In genomic region chr20:57894096-57894495, GRCh38 we compare ENCODE assay signal across 17 cellular contexts.
DNase-seq lines count a peak whose midpoint lies in the region; ATAC-seq and TF ChIP-seq lines count a peak whose summit lies in the region.
"Had no signal": no experiment of that assay in that cellular context is flagged by ENCODE, and none has a peak within 500 bp of the region (broad histone marks: within the 10 kb centered on the region; RNA-seq: fewer than 3 reads in every experiment).

No MANE protein-coding gene starts in this region.

- ATAC-seq in sciatic nerve = no peak
- ATAC-seq in HG03025 (IDR thresholded peaks at IDR 0.05; ENCODE audit: low FRiP score, unreplicated experiment) = no peak
- ATAC-seq: GM23338 had no signal

- H3K4me3 Mint-ChIP-seq in activated CD4-positive, alpha-beta T cell treated with anti-CD3 and anti-CD28 coated beads, Interleukin-2, amount 10 ng/mL, durations not matched to agents 7 days and 5 days = no peak overlapping the region
- H3K4me3 Mint-ChIP-seq in glutamatergic neuron (ENCODE audit: unreplicated experiment) = peak overlapping the region; percentile 26
- no peak overlapping the region for H3K4me3 Mint-ChIP-seq in activated T-helper 1 cell treated with anti-CD3 and anti-CD28 coated beads, Interleukin-12 subunit alpha, Interleukin-12 subunit beta, Interleukin-2, Interleukin-4 antibody, amounts not matched to agents 30 ng/mL and 10 ng/mL and 1 ng/mL, durations not matched to agents 14 hours and 24 hours and 36 hours
- H3K4me3 Mint-ChIP-seq: CD14-positive monocyte; CD4-positive, alpha-beta memory T cell; GM23338 had no signal

- intact Hi-C loops in sciatic nerve (cut with DNase I) = loop anchor here (5.0 kb wide), 1 partner anchor 52 kb away; no protein-coding TSS in a partner anchor
- intact Hi-C loops in activated T-helper 1 cell treated with anti-CD3 and anti-CD28 coated beads, Interleukin-12 subunit alpha, Interleukin-12 subunit beta, Interleukin-2, Interleukin-4 antibody, amounts not matched to agents 30 ng/mL and 10 ng/mL and 1 ng/mL, durations not matched to agents 14 hours and 24 hours and 36 hours (cut with micrococcal nuclease) = no loop called here

- H3K9me3 Mint-ChIP-seq in activated CD4-positive, alpha-beta T cell treated with anti-CD3 and anti-CD28 coated beads, Interleukin-2, amount 10 ng/mL, durations not matched to agents 7 days and 5 days = no peaks in the 10 kb centered on the region
- peaks cover 9% of the 10 kb centered on the region for H3K9me3 Mint-ChIP-seq in glutamatergic neuron (ENCODE audit: unreplicated experiment)
- no peaks in the 10 kb centered on the region for H3K9me3 Mint-ChIP-seq in activated T-helper 1 cell treated with anti-CD3 and anti-CD28 coated beads, Interleukin-12 subunit alpha, Interleukin-12 subunit beta, Interleukin-2, Interleukin-4 antibody, amounts not matched to agents 30 ng/mL and 10 ng/mL and 1 ng/mL, durations not matched to agents 14 hours and 24 hours and 36 hours
- H3K9me3 Mint-ChIP-seq: CD4-positive, alpha-beta memory T cell had no signal

- POLR2A ChIA-PET in activated CD4-positive, alpha-beta T cell treated with anti-CD3 and anti-CD28 coated beads, Interleukin-2, amount 10 ng/mL, durations not matched to agents 7 days and 5 days (lab: Charles Lee) = no interaction called here

- no peaks in the 10 kb centered on the region for H3K4me1 Mint-ChIP-seq in activated CD4-positive, alpha-beta T cell treated with anti-CD3 and anti-CD28 coated beads, Interleukin-2, amount 10 ng/mL, durations not matched to agents 7 days and 5 days
- peaks cover 34% of the 10 kb centered on the region for H3K4me1 Mint-ChIP-seq in glutamatergic neuron (ENCODE audit: low read depth, unreplicated experiment)
- H3K4me1 Mint-ChIP-seq in activated T-helper 1 cell treated with anti-CD3 and anti-CD28 coated beads, Interleukin-12 subunit alpha, Interleukin-12 subunit beta, Interleukin-2, Interleukin-4 antibody, amounts not matched to agents 30 ng/mL and 10 ng/mL and 1 ng/mL, durations not matched to agents 14 hours and 24 hours and 36 hours (ENCODE audit: low read depth) = no peaks in the 10 kb centered on the region
- H3K4me1 Mint-ChIP-seq: CD14-positive monocyte; CD4-positive, alpha-beta memory T cell had no signal

- no peaks in the 10 kb centered on the region for H3K27me3 Mint-ChIP-seq in activated CD4-positive, alpha-beta T cell treated with anti-CD3 and anti-CD28 coated beads, Interleukin-2, amount 10 ng/mL, durations not matched to agents 7 days and 5 days
- H3K27me3 Mint-ChIP-seq in glutamatergic neuron (ENCODE audit: unreplicated experiment) = peaks cover 8% of the 10 kb centered on the region
- no peaks in the 10 kb centered on the region for H3K27me3 Mint-ChIP-seq in activated T-helper 1 cell treated with anti-CD3 and anti-CD28 coated beads, Interleukin-12 subunit alpha, Interleukin-12 subunit beta, Interleukin-2, Interleukin-4 antibody, amounts not matched to agents 30 ng/mL and 10 ng/mL and 1 ng/mL, durations not matched to agents 14 hours and 24 hours and 36 hours (ENCODE audit: insufficient read depth)

- H3K27ac ChIP-seq in KOPT-K1 (ENCODE audit: low read depth, low read length, poor library complexity, severe bottlenecking) = peak overlapping the region; percentile 80
- H3K27ac ChIP-seq: BLaER1, HL-60 had no signal

- no peaks in the 10 kb centered on the region for H3K9me3 ChIP-seq in KOPT-K1 (ENCODE audit: insufficient read depth, low read length, poor library complexity, severe bottlenecking)

- H3K36me3 ChIP-seq in KOPT-K1 (ENCODE audit: insufficient read depth, low read length) = no peaks in the 10 kb centered on the region
- H3K36me3 ChIP-seq: BLaER1 had no signal

- DNase-seq in activated CD4-positive, alpha-beta T cell treated with anti-CD3 and anti-CD28 coated beads, Interleukin-2, amount 10 ng/mL, durations not matched to agents 7 days and 5 days = no peak
- DNase-seq in activated CD4-positive, alpha-beta T cell treated with anti-CD3 and anti-CD28 coated beads for 1 hour = no peak
- DNase-seq in glutamatergic neuron = no peak
- peak; percentile 12 for DNase-seq in sciatic nerve (ENCODE audit: low spot score)
- no peak for DNase-seq in activated T-helper 1 cell treated with anti-CD3 and anti-CD28 coated beads, Interleukin-12 subunit alpha, Interleukin-12 subunit beta, Interleukin-2, Interleukin-4 antibody, amounts not matched to agents 30 ng/mL and 10 ng/mL and 1 ng/mL, durations not matched to agents 14 hours and 24 hours and 36 hours (ENCODE audit: low spot score)
- no peak for DNase-seq in D341Med (ENCODE audit: low spot score)
- DNase-seq: 8988T; CD4-positive, alpha-beta memory T cell; DMS79 treated with DMSO at 0.1 percent for 48 hours; GF-D8; HCEC 1CT had no signal

- no peaks in the 10 kb centered on the region for H3K36me3 Mint-ChIP-seq in activated CD4-positive, alpha-beta T cell treated with anti-CD3 and anti-CD28 coated beads, Interleukin-2, amount 10 ng/mL, durations not matched to agents 7 days and 5 days (ENCODE audit: low read depth)
- no peaks in the 10 kb centered on the region for H3K36me3 Mint-ChIP-seq in glutamatergic neuron (ENCODE audit: unreplicated experiment)
- H3K36me3 Mint-ChIP-seq in activated T-helper 1 cell treated with anti-CD3 and anti-CD28 coated beads, Interleukin-12 subunit alpha, Interleukin-12 subunit beta, Interleukin-2, Interleukin-4 antibody, amounts not matched to agents 30 ng/mL and 10 ng/mL and 1 ng/mL, durations not matched to agents 14 hours and 24 hours and 36 hours (ENCODE audit: low read depth) = no peaks in the 10 kb centered on the region
- H3K36me3 Mint-ChIP-seq: CD14-positive monocyte; CD4-positive, alpha-beta memory T cell had no signal

- no peak for TF ChIP-seq CTCF in glutamatergic neuron (IDR thresholded peaks at IDR 0.05; ENCODE audit: partially characterized antibody, unreplicated experiment)

- CTCF ChIA-PET in activated CD4-positive, alpha-beta T cell treated with anti-CD3 and anti-CD28 coated beads, Interleukin-2, amount 10 ng/mL, durations not matched to agents 7 days and 5 days (lab: Charles Lee) = no interaction called here

- H3K27ac Mint-ChIP-seq in activated CD4-positive, alpha-beta T cell treated with anti-CD3 and anti-CD28 coated beads, Interleukin-2, amount 10 ng/mL, durations not matched to agents 7 days and 5 days = peak overlapping the region; percentile 41
- peak overlapping the region; percentile 95 for H3K27ac Mint-ChIP-seq in glutamatergic neuron (ENCODE audit: unreplicated experiment)
- no peak overlapping the region for H3K27ac Mint-ChIP-seq in activated T-helper 1 cell treated with anti-CD3 and anti-CD28 coated beads, Interleukin-12 subunit alpha, Interleukin-12 subunit beta, Interleukin-2, Interleukin-4 antibody, amounts not matched to agents 30 ng/mL and 10 ng/mL and 1 ng/mL, durations not matched to agents 14 hours and 24 hours and 36 hours
- H3K27ac Mint-ChIP-seq: CD4-positive, alpha-beta memory T cell; GM23338 had no signal
